7 cellular contexts compared by ENCODE assay signal in the genomic region with DNA sequence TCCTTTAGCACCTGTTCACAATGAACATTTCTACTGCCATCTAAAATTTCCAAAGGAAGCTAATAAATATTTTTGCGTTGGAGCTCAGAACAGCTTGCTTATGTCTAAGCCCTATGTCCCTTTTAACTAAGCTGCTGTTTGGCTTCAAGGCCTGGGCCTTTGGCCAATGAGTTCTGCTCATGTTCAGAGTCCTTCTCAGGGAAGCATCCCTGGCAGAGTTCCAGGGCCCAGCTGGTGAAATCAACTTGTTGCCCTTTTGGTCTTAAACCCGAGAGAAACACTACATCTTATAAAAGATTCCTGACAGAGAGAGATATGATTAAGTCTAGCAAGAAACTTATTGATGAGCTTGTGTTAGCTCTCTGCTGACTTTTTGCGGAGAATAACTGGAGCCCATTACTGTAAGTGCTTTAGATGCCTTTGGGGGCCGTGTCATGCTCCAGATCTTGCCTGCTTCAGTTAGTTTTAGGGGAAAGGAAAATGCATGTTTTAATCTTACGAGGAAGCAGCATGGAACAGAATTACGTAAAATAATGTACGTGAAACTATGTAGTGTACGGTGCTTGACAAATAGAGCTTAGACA.
DNase-seq lines count a peak whose midpoint lies in the region; ATAC-seq, FAIRE-seq and TF ChIP-seq lines count a peak whose summit lies in the region.

No MANE protein-coding gene starts in this region.

- H3K9me3 ChIP-seq in MG63 (no peaks in the 10 kb centered on the region), K562 (replicated peaks; ENCODE audit: control insufficient read depth, insufficient read depth, low read depth, low read length) (no peaks in the 10 kb centered on the region), hepatocyte (ENCODE audit: low read depth) (no peaks in the 10 kb centered on the region)

- TF ChIP-seq POLR2A in K562 (conservative IDR thresholded peaks at IDR 0.05): no peak

- H3K27ac ChIP-seq in K562 (ENCODE audit: extremely low read depth, low read depth, low read length) (no peak overlapping the region), hepatocyte (peak overlapping the region; percentile 53)

- TF ChIP-seq EP300 in K562 (IDR thresholded peaks at IDR 0.05; ENCODE audit: low read length): no peak

- no peaks in the 10 kb centered on the region for H3K9me2 ChIP-seq in hepatocyte (replicated peaks; ENCODE audit: insufficient read depth)

- H3K9ac ChIP-seq in K562 (ENCODE audit: insufficient read depth in 1 of 2, low read depth in 2 of 2, low read length in 2 of 2): no peak overlapping the region

- intact Hi-C loops in K562 (cut with micrococcal nuclease): loop anchor here (10.0 kb wide), 1 partner anchor 535 kb away; no protein-coding TSS in a partner anchor

- ATAC-seq in K562: no peak
- ATAC-seq in HG03095 (IDR thresholded peaks at IDR 0.05; ENCODE audit: unreplicated experiment): no peak

- no peak for TF ChIP-seq CTCF in K562 (IDR thresholded peaks at IDR 0.05 in 2 of 3, conservative IDR thresholded peaks at IDR 0.05 in 1 of 3; ENCODE audit: insufficient read depth in 2 of 3, low read depth in 1 of 3, low read length in 3 of 3)
- TF ChIP-seq CTCF in hepatocyte (IDR thresholded peaks at IDR 0.05; ENCODE audit: poor library complexity): no peak
- TF ChIP-seq CTCF in GM13976 (IDR thresholded peaks at IDR 0.05; ENCODE audit: borderline replicate concordance, control extremely low read depth, extremely low read depth, insufficient read depth, missing control alignments): no peak

- H3K36me3 ChIP-seq in MG63: no peaks in the 10 kb centered on the region
- peaks cover 3% of the 10 kb centered on the region; the same call in 2 of the 3 replicates for H3K36me3 ChIP-seq in K562 (ENCODE audit: control insufficient read depth, insufficient read depth, low read length)
- H3K36me3 ChIP-seq in hepatocyte (replicated peaks; ENCODE audit: insufficient read depth, low read depth): no peaks in the 10 kb centered on the region

- POLR2A ChIA-PET in K562 (lab: Yijun Ruan, JAX): interaction anchor here (1.0 to 1.1 kb wide), 3 partner anchors 13 to 38 kb away, joined by 3 read pairs; no protein-coding TSS in a partner anchor

- H4K20me1 ChIP-seq in K562 (replicated peaks; ENCODE audit: control insufficient read depth, insufficient read depth, low read length) (no peaks in the 10 kb centered on the region), hepatocyte (ENCODE audit: insufficient read depth, poor library complexity, severe bottlenecking) (no peaks in the 10 kb centered on the region)

- no peak for TF ChIP-seq RAD21 in K562 (CRISPR knock-in tag; conservative IDR thresholded peaks at IDR 0.05 in 1 of 2, IDR thresholded peaks at IDR 0.05 in 1 of 2)

- no peak for FAIRE-seq in K562 (lab: Jason Lieb, UNC)

- H3K79me2 ChIP-seq in K562 (ENCODE audit: control insufficient read depth, insufficient read depth, low read length) (no peaks in the 10 kb centered on the region), hepatocyte (peaks cover 22% of the 10 kb centered on the region)

- H3K27me3 ChIP-seq in MG63 (no peaks in the 10 kb centered on the region), K562 (ENCODE audit: control insufficient read depth in 2 of 2, insufficient read depth in 2 of 2, low read length in 2 of 2) (no peaks in the 10 kb centered on the region), hepatocyte (no peaks in the 10 kb centered on the region)

- DNase-seq in MG63 (peak; percentile 78), K562 (ENCODE audit: extremely low read depth in 1 of 4, low spot score in 3 of 4) (no peak), hepatocyte (ENCODE audit: low spot score) (peak; percentile 80), smooth muscle cell of the brain vasculature (ENCODE audit: low read depth, low spot score) (peak; percentile 87), NAMALWA (ENCODE audit: low spot score) (no peak), GM13976 (ENCODE audit: low spot score) (no peak)

- WGBS in K562 (ENCODE audit: insufficient coverage, low coverage, missing lambda C conversion rate): 72% methylated on average over 8 of the region's 8 CpGs
- WGBS in hepatocyte (ENCODE audit: low lambda C conversion rate, missing lambda C conversion rate): 64% methylated on average over 8 of the region's 8 CpGs

- no peaks in the 10 kb centered on the region for H3K9me1 ChIP-seq in K562 (ENCODE audit: control insufficient read depth, insufficient read depth, low read length)

- H3K4me2 ChIP-seq in K562 (ENCODE audit: insufficient read depth, low read length): no peak overlapping the region
- peak overlapping the region; percentile 3 for H3K4me2 ChIP-seq in hepatocyte

- H3K4me3 ChIP-seq in MG63 (no peak overlapping the region), K562 (no peak overlapping the region), hepatocyte (no peak overlapping the region)

- no TSS peak for BruUV-seq in K562 (replicated peaks; lab: Mats Ljungman, UMichigan)

- CTCF ChIA-PET in K562 (lab: Yijun Ruan, JAX; ENCODE audit: low intra/inter-chr PET ratio): no interaction called here

- no peaks in the 10 kb centered on the region; a peak in 1 of 5 replicates for H3K4me1 ChIP-seq in K562 (replicated peaks in 1 of 2; ENCODE audit: control insufficient read depth in 2 of 2, insufficient read depth in 2 of 2, low read length in 2 of 2)
- peaks cover 14% of the 10 kb centered on the region for H3K4me1 ChIP-seq in hepatocyte (ENCODE audit: insufficient read depth)

- H2AFZ ChIP-seq in K562 (ENCODE audit: low read depth, low read length) (no peak overlapping the region), hepatocyte (no peak overlapping the region)

- in situ Hi-C loops in K562 (cut with MboI): no loop called here
- in situ Hi-C loops in GM13976 (cut with MboI; ENCODE audit: low sequenced_read_pairs, unreplicated experiment): loop anchor here (10.0 kb wide), 1 partner anchor 355 kb away; no protein-coding TSS in a partner anchor

TF ChIP-seq in K562, 482 proteins besides CTCF, POLR2A, EP300 and RAD21:
- TF ChIP-seq NFIC (IDR thresholded peaks at IDR 0.05) (peak; percentile 37; the same call in 1 of the 2 replicates), HDAC6 (IDR thresholded peaks at IDR 0.05; ENCODE audit: low read depth, low read length) (no peak)

Comparison
In these comparisons a context has a peak if more than half of its experiments do, and no peak if none do; other contexts are left out.
1. DNase-seq: peak in MG63 (single experiment), hepatocyte (single experiment) and smooth muscle cell of the brain vasculature (single experiment); none in K562 (0 of 4), NAMALWA (single experiment) and GM13976 (single experiment).